In genomic region chr3:33936171-33936920, GRCh38 we compare ENCODE assay signal across 27 cellular contexts.
"Had no signal": no experiment of that assay in that cellular context is flagged by ENCODE, and none has a peak within 500 bp of the region (broad histone marks: within the 10 kb centered on the region; RNA-seq: fewer than 3 reads in every experiment).

No MANE protein-coding gene starts in this region.

- H3K27me3 Mint-ChIP-seq: activated naive CD8-positive, alpha-beta T cell had no signal

- H3K36me3 Mint-ChIP-seq: activated CD4-positive, alpha-beta memory T cell treated with anti-CD3 and anti-CD28 coated beads for 36 hours; activated CD8-positive, alpha-beta memory T cell treated with anti-CD3 and anti-CD28 coated beads, Interleukin-2, amount 10 ng/mL, durations not matched to agents 7 days and 5 days; T-cell had no signal

- H3K9me3 Mint-ChIP-seq: activated CD4-positive, alpha-beta memory T cell treated with anti-CD3 and anti-CD28 coated beads for 36 hours; effector memory CD8-positive, alpha-beta T cell; T-helper 1 cell treated with Interleukin-12 subunit alpha and Interleukin-12 subunit beta and Interleukin-4 antibody, amounts not matched to agents 30 μg/mL and 1 μg/mL, for 36 hours; T-helper 2 cell treated with Interferon-gamma antibody and Interleukin-4, amounts not matched to agents 5 μg/mL and 100 μg/mL, for 36 hours had no signal

- ATAC-seq: activated CD4-positive, alpha-beta T cell treated with anti-CD3 and anti-CD28 coated beads for 36 hours; activated CD8-positive, alpha-beta memory T cell treated with anti-CD3 and anti-CD28 coated beads, Interleukin-2, amount 10 ng/mL, durations not matched to agents 7 days and 5 days; activated CD8-positive, alpha-beta T cell treated with anti-CD3 and anti-CD28 coated beads, Interleukin-2, amount 10 ng/mL, durations not matched to agents 7 days and 5 days; activated T-cell treated with anti-CD3 and anti-CD28 coated beads, Interleukin-2, amount 50 U/mL, for 72 hours; effector memory CD8-positive, alpha-beta T cell; T-cell had no signal

- DNase-seq: activated CD4-positive, alpha-beta memory T cell treated with anti-CD3 and anti-CD28 coated beads for 36 hours; activated CD4-positive, alpha-beta T cell treated with anti-CD3 and anti-CD28 coated beads for 36 hours; activated CD4-positive, alpha-beta T cell treated with anti-CD3 and anti-CD28 coated beads, Interleukin-2, amount 10 ng/mL, durations not matched to agents 24 days and 14 days; activated CD4-positive, CD25-positive, alpha-beta regulatory T cell; activated CD4-positive, CD25-positive, alpha-beta regulatory T cell treated with anti-CD3 and anti-CD28 coated beads, Interleukin-2, amount 50 U/mL, for 72 hours; activated CD8-positive, alpha-beta memory T cell treated with anti-CD3 and anti-CD28 coated beads, Interleukin-2, amount 10 ng/mL, durations not matched to agents 7 days and 5 days; activated CD8-positive, alpha-beta memory T cell treated with anti-CD3 and anti-CD28 coated beads, Interleukin-2, amount 50 U/mL, for 4 hours; activated CD8-positive, alpha-beta T cell treated with anti-CD3 and anti-CD28 coated beads, Interleukin-2, amount 10 ng/mL, durations not matched to agents 7 days and 5 days; activated gamma-delta T cell treated with Interleukin-2 at 50 U/mL for 16 hours; activated naive CD4-positive, alpha-beta T cell treated with anti-CD3 and anti-CD28 coated beads, Interleukin-2, amount 50 U/mL, for 16 hours; activated naive CD4-positive, alpha-beta T cell treated with Interleukin-2 at 50 U/mL for 16 hours; activated T-cell treated with anti-CD3 and anti-CD28 coated beads, Interleukin-2, amount 50 U/mL, for 1 hour; activated T-cell treated with anti-CD3 and anti-CD28 coated beads, Interleukin-2, amount 50 U/mL, for 72 hours; amniotic stem cell; anterior cingulate cortex; caudate nucleus; cortex of kidney; dermis blood vessel endothelial cell; effector CD4-positive, alpha-beta T cell; effector memory CD8-positive, alpha-beta T cell; foreskin fibroblast; head of caudate nucleus; T-cell; T1000 had no signal

- H3K4me1 Mint-ChIP-seq: activated CD4-positive, alpha-beta T cell treated with anti-CD3 and anti-CD28 coated beads, Interleukin-2, amount 10 ng/mL, durations not matched to agents 24 days and 14 days; activated CD8-positive, alpha-beta memory T cell treated with anti-CD3 and anti-CD28 coated beads, Interleukin-2, amount 10 ng/mL, durations not matched to agents 7 days and 5 days; T-cell had no signal

- H3K4me3 Mint-ChIP-seq: activated CD4-positive, alpha-beta memory T cell treated with anti-CD3 and anti-CD28 coated beads for 36 hours; activated CD4-positive, alpha-beta T cell treated with anti-CD3 and anti-CD28 coated beads for 36 hours; activated CD4-positive, alpha-beta T cell treated with anti-CD3 and anti-CD28 coated beads, Interleukin-2, amount 10 ng/mL, durations not matched to agents 24 days and 14 days; activated CD8-positive, alpha-beta memory T cell treated with anti-CD3 and anti-CD28 coated beads, Interleukin-2, amount 10 ng/mL, durations not matched to agents 7 days and 5 days; activated CD8-positive, alpha-beta T cell treated with anti-CD3 and anti-CD28 coated beads, Interleukin-2, amount 10 ng/mL, durations not matched to agents 7 days and 5 days; activated naive CD8-positive, alpha-beta T cell; activated T-cell treated with anti-CD3 and anti-CD28 coated beads, Interleukin-2, amount 50 U/mL, for 72 hours; effector memory CD8-positive, alpha-beta T cell; T-cell; T-helper 1 cell treated with Interleukin-12 subunit alpha and Interleukin-12 subunit beta and Interleukin-4 antibody, amounts not matched to agents 30 μg/mL and 1 μg/mL, for 36 hours; T-helper 2 cell treated with Interferon-gamma antibody and Interleukin-4, amounts not matched to agents 5 μg/mL and 100 μg/mL, for 36 hours had no signal

- H3K27ac Mint-ChIP-seq: activated CD4-positive, alpha-beta memory T cell treated with anti-CD3 and anti-CD28 coated beads for 36 hours; activated CD4-positive, alpha-beta T cell treated with anti-CD3 and anti-CD28 coated beads for 36 hours; activated CD4-positive, alpha-beta T cell treated with anti-CD3 and anti-CD28 coated beads, Interleukin-2, amount 10 ng/mL, durations not matched to agents 24 days and 14 days; activated CD8-positive, alpha-beta memory T cell treated with anti-CD3 and anti-CD28 coated beads, Interleukin-2, amount 10 ng/mL, durations not matched to agents 7 days and 5 days; activated CD8-positive, alpha-beta T cell treated with anti-CD3 and anti-CD28 coated beads, Interleukin-2, amount 10 ng/mL, durations not matched to agents 7 days and 5 days; activated naive CD8-positive, alpha-beta T cell; activated T-cell treated with anti-CD3 and anti-CD28 coated beads, Interleukin-2, amount 50 U/mL, for 72 hours; effector memory CD8-positive, alpha-beta T cell; T-cell; T-helper 1 cell treated with Interleukin-12 subunit alpha and Interleukin-12 subunit beta and Interleukin-4 antibody, amounts not matched to agents 30 μg/mL and 1 μg/mL, for 36 hours; T-helper 2 cell treated with Interferon-gamma antibody and Interleukin-4, amounts not matched to agents 5 μg/mL and 100 μg/mL, for 36 hours had no signal
